1 cellular context compared by ENCODE assay signal in the genomic region with DNA sequence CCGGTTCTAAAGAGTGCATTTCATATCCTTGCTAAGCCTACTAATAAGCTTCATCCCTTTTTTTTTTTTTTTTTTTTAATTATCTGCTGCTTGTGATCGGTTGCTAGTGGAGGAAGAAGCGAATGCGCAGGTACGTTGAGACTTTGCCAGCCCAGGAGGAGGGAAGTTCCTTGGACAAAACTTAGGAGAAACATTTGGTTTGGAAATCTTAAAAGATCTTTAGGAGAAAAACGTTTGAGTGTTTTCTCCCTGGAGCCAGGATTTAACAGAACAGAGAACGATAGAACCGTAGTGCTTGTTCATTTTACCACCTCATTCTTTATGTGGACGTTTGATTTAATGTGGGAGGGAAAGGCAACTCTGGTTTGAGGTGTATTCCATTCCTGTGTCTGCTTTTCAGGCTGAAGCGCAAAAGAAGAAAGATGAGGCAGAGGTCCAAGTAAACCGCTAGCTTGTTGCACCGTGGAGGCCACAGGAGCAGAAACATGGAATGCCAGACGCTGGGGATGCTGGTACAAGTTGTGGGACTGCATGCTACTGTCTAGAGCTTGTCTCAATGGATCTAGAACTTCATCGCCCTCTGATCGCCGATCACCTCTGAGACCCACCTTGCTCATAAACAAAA.
TF ChIP-seq lines count a peak whose summit lies in the region.

No MANE protein-coding gene starts in this region.

TF ChIP-seq in A549, 52 proteins besides CTCF, POLR2A, EP300 and RAD21:
- peak; percentile 75 for TF ChIP-seq FOSB (CRISPR knock-in tag; IDR thresholded peaks at IDR 0.05)
- TF ChIP-seq NPAS2 (CRISPR knock-in tag; IDR thresholded peaks at IDR 0.05; ENCODE audit: borderline replicate concordance): 0 out of 2 replicates have a peak, but pooled peaks have one; percentile 17
